In genomic region chr3:43692971-43693370, GRCh38 we compare ENCODE assay signal across 1 cellular context.
TF ChIP-seq lines count a peak whose summit lies in the region.

No MANE protein-coding gene starts in this region.

TF ChIP-seq in GM12878, 131 proteins besides CTCF, POLR2A, EP300 and RAD21 (continued from another document):
- TF ChIP-seq, protein P1, sequence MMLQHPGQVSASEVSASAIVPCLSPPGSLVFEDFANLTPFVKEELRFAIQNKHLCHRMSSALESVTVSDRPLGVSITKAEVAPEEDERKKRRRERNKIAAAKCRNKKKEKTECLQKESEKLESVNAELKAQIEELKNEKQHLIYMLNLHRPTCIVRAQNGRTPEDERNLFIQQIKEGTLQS (IDR thresholded peaks at IDR 0.05; ENCODE audit: borderline replicate concordance, extremely low read depth, low read depth, low read length): no peak
- TF ChIP-seq IRF5 (IDR thresholded peaks at IDR 0.05; ENCODE audit: borderline replicate concordance): no peak
- TF ChIP-seq, protein P2, sequence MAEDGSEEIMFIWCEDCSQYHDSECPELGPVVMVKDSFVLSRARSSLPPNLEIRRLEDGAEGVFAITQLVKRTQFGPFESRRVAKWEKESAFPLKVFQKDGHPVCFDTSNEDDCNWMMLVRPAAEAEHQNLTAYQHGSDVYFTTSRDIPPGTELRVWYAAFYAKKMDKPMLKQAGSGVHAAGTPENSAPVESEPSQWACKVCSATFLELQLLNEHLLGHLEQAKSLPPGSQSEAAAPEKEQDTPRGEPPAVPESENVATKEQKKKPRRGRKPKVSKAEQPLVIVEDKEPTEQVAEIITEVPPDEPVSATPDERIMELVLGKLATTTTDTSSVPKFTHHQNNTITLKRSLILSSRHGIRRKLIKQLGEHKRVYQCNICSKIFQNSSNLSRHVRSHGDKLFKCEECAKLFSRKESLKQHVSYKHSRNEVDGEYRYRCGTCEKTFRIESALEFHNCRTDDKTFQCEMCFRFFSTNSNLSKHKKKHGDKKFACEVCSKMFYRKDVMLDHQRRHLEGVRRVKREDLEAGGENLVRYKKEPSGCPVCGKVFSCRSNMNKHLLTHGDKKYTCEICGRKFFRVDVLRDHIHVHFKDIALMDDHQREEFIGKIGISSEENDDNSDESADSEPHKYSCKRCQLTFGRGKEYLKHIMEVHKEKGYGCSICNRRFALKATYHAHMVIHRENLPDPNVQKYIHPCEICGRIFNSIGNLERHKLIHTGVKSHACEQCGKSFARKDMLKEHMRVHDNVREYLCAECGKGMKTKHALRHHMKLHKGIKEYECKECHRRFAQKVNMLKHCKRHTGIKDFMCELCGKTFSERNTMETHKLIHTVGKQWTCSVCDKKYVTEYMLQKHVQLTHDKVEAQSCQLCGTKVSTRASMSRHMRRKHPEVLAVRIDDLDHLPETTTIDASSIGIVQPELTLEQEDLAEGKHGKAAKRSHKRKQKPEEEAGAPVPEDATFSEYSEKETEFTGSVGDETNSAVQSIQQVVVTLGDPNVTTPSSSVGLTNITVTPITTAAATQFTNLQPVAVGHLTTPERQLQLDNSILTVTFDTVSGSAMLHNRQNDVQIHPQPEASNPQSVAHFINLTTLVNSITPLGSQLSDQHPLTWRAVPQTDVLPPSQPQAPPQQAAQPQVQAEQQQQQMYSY (CRISPR knock-in tag; IDR thresholded peaks at IDR 0.05): no peak
- no peak for TF ChIP-seq CBX3 (IDR thresholded peaks at IDR 0.05; ENCODE audit: borderline replicate concordance, low read depth)
- no peak for TF ChIP-seq CBFB (IDR thresholded peaks at IDR 0.05; ENCODE audit: low read depth)
- TF ChIP-seq MTA2 (IDR thresholded peaks at IDR 0.05; ENCODE audit: low read depth): no peak
- no peak for TF ChIP-seq PKNOX1 (IDR thresholded peaks at IDR 0.05)
- TF ChIP-seq, protein P3, sequence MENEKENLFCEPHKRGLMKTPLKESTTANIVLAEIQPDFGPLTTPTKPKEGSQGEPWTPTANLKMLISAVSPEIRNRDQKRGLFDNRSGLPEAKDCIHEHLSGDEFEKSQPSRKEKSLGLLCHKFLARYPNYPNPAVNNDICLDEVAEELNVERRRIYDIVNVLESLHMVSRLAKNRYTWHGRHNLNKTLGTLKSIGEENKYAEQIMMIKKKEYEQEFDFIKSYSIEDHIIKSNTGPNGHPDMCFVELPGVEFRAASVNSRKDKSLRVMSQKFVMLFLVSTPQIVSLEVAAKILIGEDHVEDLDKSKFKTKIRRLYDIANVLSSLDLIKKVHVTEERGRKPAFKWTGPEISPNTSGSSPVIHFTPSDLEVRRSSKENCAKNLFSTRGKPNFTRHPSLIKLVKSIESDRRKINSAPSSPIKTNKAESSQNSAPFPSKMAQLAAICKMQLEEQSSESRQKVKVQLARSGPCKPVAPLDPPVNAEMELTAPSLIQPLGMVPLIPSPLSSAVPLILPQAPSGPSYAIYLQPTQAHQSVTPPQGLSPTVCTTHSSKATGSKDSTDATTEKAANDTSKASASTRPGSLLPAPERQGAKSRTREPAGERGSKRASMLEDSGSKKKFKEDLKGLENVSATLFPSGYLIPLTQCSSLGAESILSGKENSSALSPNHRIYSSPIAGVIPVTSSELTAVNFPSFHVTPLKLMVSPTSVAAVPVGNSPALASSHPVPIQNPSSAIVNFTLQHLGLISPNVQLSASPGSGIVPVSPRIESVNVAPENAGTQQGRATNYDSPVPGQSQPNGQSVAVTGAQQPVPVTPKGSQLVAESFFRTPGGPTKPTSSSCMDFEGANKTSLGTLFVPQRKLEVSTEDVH (IDR thresholded peaks at IDR 0.05; ENCODE audit: low read depth, partially characterized antibody): no peak
- TF ChIP-seq MYB (IDR thresholded peaks at IDR 0.05; ENCODE audit: borderline replicate concordance, low read depth, low read length): no peak
- no peak for TF ChIP-seq SREBF1 (IDR thresholded peaks at IDR 0.05; ENCODE audit: low read length)
- no peak for TF ChIP-seq FOS (IDR thresholded peaks at IDR 0.05; ENCODE audit: borderline replicate concordance, extremely low read depth, insufficient read length)
- no peak for TF ChIP-seq RFX5 (IDR thresholded peaks at IDR 0.05; ENCODE audit: low read depth, low read length)
- TF ChIP-seq ATF2 (IDR thresholded peaks at IDR 0.05; ENCODE audit: low read length): no peak
- TF ChIP-seq NFIC (IDR thresholded peaks at IDR 0.05; ENCODE audit: low read depth, low read length): no peak
- no peak for TF ChIP-seq IRF4 (IDR thresholded peaks at IDR 0.05; ENCODE audit: low read depth, low read length)
- no peak for TF ChIP-seq DPF2 (IDR thresholded peaks at IDR 0.05)
- no peak for TF ChIP-seq CEBPZ (IDR thresholded peaks at IDR 0.05; ENCODE audit: low read depth, low read length)
- no peak for TF ChIP-seq BHLHE40 (IDR thresholded peaks at IDR 0.05; ENCODE audit: borderline replicate concordance in 1 of 2, low read depth in 2 of 2, low read length in 1 of 2)
TF ChIP-seq in GM12878: peak in this region for 0.
